Comparison of ENCODE assay signal across 8 cellular contexts in genomic region chr14:45252356-45253069, GRCh38. TPM values are rescaled to one million over a fixed set of nuclear protein-coding genes. Genes with fewer than 3 reads are reported as not detected.
DNase-seq lines count a peak whose midpoint lies in the region; ATAC-seq and TF ChIP-seq lines count a peak whose summit lies in the region.

No MANE protein-coding gene starts in this region.

- peak; percentile 28 for DNase-seq in EH (ENCODE audit: low read depth)
- DNase-seq in NAMALWA (ENCODE audit: low spot score): peak; percentile 25
- DNase-seq in adrenal gland: no peak
- peak; percentile 30 for DNase-seq in kidney tubule cell (ENCODE audit: low spot score)
- DNase-seq in stimulated activated naive CD8-positive, alpha-beta T cell treated with anti-CD3 and anti-CD28 coated beads, Interleukin-15, amount 100 ng/mL, for 72 hours: peak; percentile 11 to 15
- no peak for DNase-seq in NCI-H2196 (lab: John Stamatoyannopoulos, UW; ENCODE audit: unreplicated experiment)
- no peak for DNase-seq in sciatic nerve (ENCODE audit: low spot score)

- intact Hi-C loops in adrenal gland (cut with DNase I): loop anchor here in 1 of 2 donors (10.0 kb wide), 1 partner anchor 118 kb away; the partner anchor contains the start of genes FANCM and FKBP3
- intact Hi-C loops in sciatic nerve (cut with DNase I): no loop called here

- peaks cover 0 to 27% of the 10 kb centered on the region in 2 donors for H3K4me1 ChIP-seq in adrenal gland (replicated peaks in 1 of 2)

- no peaks in the 10 kb centered on the region for H3K27me3 ChIP-seq in adrenal gland

- H3K27ac Mint-ChIP-seq in stimulated activated naive CD8-positive, alpha-beta T cell treated with anti-CD3 and anti-CD28 coated beads, Interleukin-15, amount 100 ng/mL, for 72 hours: peak overlapping the region; percentile 97 to 99

- H3K27ac ChIP-seq in adrenal gland: peak overlapping the region; percentile 76 to 92 (median 92)

- no peak for ATAC-seq in stimulated activated naive CD8-positive, alpha-beta T cell treated with anti-CD3 and anti-CD28 coated beads, Interleukin-15, amount 100 ng/mL, for 72 hours
- ATAC-seq in sciatic nerve (no peak), GM21447 (IDR thresholded peaks at IDR 0.05; ENCODE audit: unreplicated experiment) (no peak)

- H3K36me3 ChIP-seq in adrenal gland (replicated peaks in 1 of 2): no peaks in the 10 kb centered on the region

- peaks cover 0 to 6% (median 0%) of the 10 kb centered on the region in 3 donors for H3K9me3 ChIP-seq in adrenal gland (replicated peaks in 1 of 3)

- 1 to 2% (median 1%) methylated on average over 25 to 26 of the region's 26 CpGs for WGBS in adrenal gland, 4 donors

- H3K27me3 Mint-ChIP-seq in stimulated activated naive CD8-positive, alpha-beta T cell treated with anti-CD3 and anti-CD28 coated beads, Interleukin-15, amount 100 ng/mL, for 72 hours: no peaks in the 10 kb centered on the region

- peak overlapping the region in 2 of 4 donors; percentile 41 to 75 for H3K4me3 ChIP-seq in adrenal gland

- TF ChIP-seq CTCF in adrenal gland (IDR thresholded peaks at IDR 0.05): no peak

- peaks cover under 1 to 9% of the 10 kb centered on the region in 2 donors for H3K9me3 Mint-ChIP-seq in stimulated activated naive CD8-positive, alpha-beta T cell treated with anti-CD3 and anti-CD28 coated beads, Interleukin-15, amount 100 ng/mL, for 72 hours

- no peak for TF ChIP-seq POLR2A in adrenal gland (IDR thresholded peaks at IDR 0.05)

- H3K4me1 Mint-ChIP-seq in stimulated activated naive CD8-positive, alpha-beta T cell treated with anti-CD3 and anti-CD28 coated beads, Interleukin-15, amount 100 ng/mL, for 72 hours: peaks cover 16% of the 10 kb centered on the region

- H3K4me3 Mint-ChIP-seq in stimulated activated naive CD8-positive, alpha-beta T cell treated with anti-CD3 and anti-CD28 coated beads, Interleukin-15, amount 100 ng/mL, for 72 hours: peak overlapping the region; percentile 90 to 94

RNA-seq across cellular contexts. Expression of gene MIS18BP1, which starts 0.5 kb away (rescaled TPM):
- total RNA-seq in adrenal gland (10 to 100 TPM in 6 of 8 donors, 1 to 10 TPM in 2; 8.7 to 32.5 (median 13.2) TPM), sciatic nerve (27.0 TPM)
- 1 to 10 TPM; 3.3 to 9.2 (median 4.5) TPM for polyA plus RNA-seq in adrenal gland

Comparison
In these comparisons a context has a peak if more than half of its experiments do, and no peak if none do; other contexts are left out.
1. DNase-seq: peak in EH (single experiment), NAMALWA (single experiment), kidney tubule cell (single experiment) and stimulated activated naive CD8-positive, alpha-beta T cell treated with anti-CD3 and anti-CD28 coated beads, Interleukin-15, amount 100 ng/mL, for 72 hours (2 of 2); none in adrenal gland (0 of 7), NCI-H2196 (single experiment) and sciatic nerve (single experiment).